12 cellular contexts compared by ENCODE assay signal in genomic region chr7:151695856-151696555, GRCh38.
DNase-seq lines count a peak whose midpoint lies in the region; ATAC-seq, FAIRE-seq and TF ChIP-seq lines count a peak whose summit lies in the region.
"Had no signal": no experiment of that assay in that cellular context is flagged by ENCODE, and none has a peak within 500 bp of the region (broad histone marks: within the 10 kb centered on the region; RNA-seq: fewer than 3 reads in every experiment).

No MANE protein-coding gene starts in this region.

- no peak overlapping the region for H3K4ac ChIP-seq in H9 (ENCODE audit: low read depth, low read length)

- TF ChIP-seq CTCF in H9 (conservative IDR thresholded peaks at IDR 0.05) (no peak), Peyer's patch (IDR thresholded peaks at IDR 0.05) (no peak), right atrium auricular region (IDR thresholded peaks at IDR 0.05) (no peak)

- no peak overlapping the region; the same call in 1 of the 2 replicates for H3K14ac ChIP-seq in H9 (ENCODE audit: insufficient read depth, low read length)

- no peak overlapping the region for H2BK12ac ChIP-seq in H9 (ENCODE audit: insufficient read length, low read depth, low read length)

- H3K56ac ChIP-seq in H9 (ENCODE audit: insufficient read length, low read depth, low read length), result no peak overlapping the region

- no peak overlapping the region for H3K18ac ChIP-seq in H9 (ENCODE audit: insufficient read length, low read depth, low read length)

- H3K23me2 ChIP-seq in H9 (ENCODE audit: insufficient read length, low read depth, low read length, poor library complexity, severe bottlenecking), result no peaks in the 10 kb centered on the region

- H4K5ac ChIP-seq in H9 (ENCODE audit: insufficient read length, low read depth, low read length), result no peak overlapping the region

- no peak overlapping the region for H3K23ac ChIP-seq in H9 (ENCODE audit: insufficient read length, low read depth, low read length)

- no peak overlapping the region for H2BK120ac ChIP-seq in H9 (ENCODE audit: low read depth, low read length, poor library complexity, severe bottlenecking)

- peaks cover 22 to 31% of the 10 kb centered on the region in 2 experiments for H3K4me1 Mint-ChIP-seq in H9

- DNase-seq in H9 (no peak), Peyer's patch (no peak), right atrium auricular region (ENCODE audit: low spot score) (no peak), small intestine (no peak), activated gamma-delta T cell treated with Interleukin-2 at 50 U/mL for 16 hours (no peak)
- no peak for DNase-seq in activated CD4-positive, alpha-beta T cell treated with anti-CD3 and anti-CD28 coated beads for 4 hours
- DNase-seq: activated B cell treated with CpG ODN at 0.5 μM for 24 hours; HCEC 1CT; stimulated activated CD4-positive, alpha-beta T cell treated with anti-CD3 and anti-CD28 coated beads, Interleukin-4, amount 100 ng/mL, for 24 hours had no signal

- H4K91ac ChIP-seq in H9 (ENCODE audit: insufficient read length, low read depth, low read length), result no peak overlapping the region

- H3K27ac Mint-ChIP-seq in H9, result peak overlapping the region; percentile 14 to 87 (median 77); a peak in 2 of 7 replicates
- H3K27ac Mint-ChIP-seq: activated B cell treated with CpG ODN at 0.5 μM for 24 hours; activated T-helper 1 cell treated with anti-CD3 and anti-CD28 coated beads, Interleukin-12 subunit alpha, Interleukin-12 subunit beta, Interleukin-2, Interleukin-4 antibody, amounts not matched to agents 30 ng/mL and 10 ng/mL and 1 ng/mL, durations not matched to agents 14 hours and 24 hours and 36 hours had no signal

- H3K9ac ChIP-seq in H9 (ENCODE audit: extremely low read depth, insufficient read length, low read length), result no peak overlapping the region

- no peaks in the 10 kb centered on the region; the same call in 1 of the 2 replicates for H3K4me1 ChIP-seq in H9 (ENCODE audit: insufficient read depth, low read length)
- peaks cover 0 to 29% (median 7%) of the 10 kb centered on the region in 4 donors for H3K4me1 ChIP-seq in Peyer's patch
- H3K4me1 ChIP-seq in right atrium auricular region, result peaks cover 0 to 75% of the 10 kb centered on the region in 2 donors
- peaks cover 3 to 15% of the 10 kb centered on the region in 2 donors for H3K4me1 ChIP-seq in small intestine (ENCODE audit: control insufficient read depth in 2 of 2, insufficient read depth in 1 of 2, low read depth in 1 of 2, low read length in 1 of 2)

- H2AFZ ChIP-seq in H9 (ENCODE audit: low read length), result no peak overlapping the region

- H3K27me3 ChIP-seq in H9 (ENCODE audit: insufficient read depth, low read length) (no peaks in the 10 kb centered on the region), Peyer's patch (no peaks in the 10 kb centered on the region), right atrium auricular region (no peaks in the 10 kb centered on the region), small intestine (ENCODE audit: control insufficient read depth in 2 of 2, insufficient read depth in 2 of 2, low read length in 2 of 2) (no peaks in the 10 kb centered on the region)

- no peak overlapping the region for H4K8ac ChIP-seq in H9 (replicated peaks; ENCODE audit: insufficient read length, low read depth, low read length)

- H4K20me1 ChIP-seq in H9 (ENCODE audit: control insufficient read depth, insufficient read depth, insufficient read length), result no peaks in the 10 kb centered on the region

- no CpG with 5 or more reads among the region's 26 CpGs for WGBS in H9 (ENCODE audit: extremely low coverage, insufficient read length, low lambda C conversion rate)
- 33 to 77% (median 46%) methylated on average over 26 of the region's 26 CpGs for WGBS in small intestine, 3 donors

- H3K4me2 ChIP-seq in H9 (ENCODE audit: insufficient read depth, insufficient read length, low read length), result no peak overlapping the region

- H3K9me3 ChIP-seq in H9 (ENCODE audit: control insufficient read depth, low read depth, low read length) (no peaks in the 10 kb centered on the region), Peyer's patch (no peaks in the 10 kb centered on the region), right atrium auricular region (no peaks in the 10 kb centered on the region), small intestine (ENCODE audit: control insufficient read depth, low read depth) (no peaks in the 10 kb centered on the region)

- no peak for FAIRE-seq in small intestine (lab: Jason Lieb, UNC)

- no peak overlapping the region for H3T11ph ChIP-seq in H9 (ENCODE audit: low read length)

- H3K27ac ChIP-seq in H9 (ENCODE audit: insufficient read length, low read depth, low read length) (no peak overlapping the region), Peyer's patch (peak overlapping the region in 3 of 4 donors; percentile 76 to 95 (median 83)), right atrium auricular region (peak overlapping the region; percentile 87 to 89), small intestine (ENCODE audit: low read depth in 1 of 2, low read length in 1 of 2) (peak overlapping the region; percentile 61 to 97)

- no peak overlapping the region for H2AK5ac ChIP-seq in H9 (ENCODE audit: insufficient read length, low read length)

- H2BK5ac ChIP-seq in H9 (ENCODE audit: insufficient read length, low read length), result no peak overlapping the region

- H3K27me3 Mint-ChIP-seq in H9 (ENCODE audit: low read depth), result no peaks in the 10 kb centered on the region; the same call in 1 of the 2 replicates
- H3K27me3 Mint-ChIP-seq: activated B cell treated with CpG ODN at 0.5 μM for 24 hours had no signal

- H3K36me3 ChIP-seq in Peyer's patch (no peaks in the 10 kb centered on the region), right atrium auricular region (no peaks in the 10 kb centered on the region), small intestine (ENCODE audit: control insufficient read depth in 2 of 2, insufficient read depth in 2 of 2, low read length in 2 of 2) (no peaks in the 10 kb centered on the region)

- no peak for TF ChIP-seq POLR2A in Peyer's patch (IDR thresholded peaks at IDR 0.05)

- no peaks in the 10 kb centered on the region for H3K79me1 ChIP-seq in H9 (ENCODE audit: insufficient read depth, low read depth, low read length, poor library complexity, severe bottlenecking)

- no peaks in the 10 kb centered on the region for H3K36me3 Mint-ChIP-seq in H9 (ENCODE audit: insufficient read depth in 1 of 3, low read depth in 3 of 3)

- no peak overlapping the region for H3K4me3 ChIP-seq in Peyer's patch
- H3K4me3 ChIP-seq in right atrium auricular region, result no peak overlapping the region
- no peak overlapping the region for H3K4me3 ChIP-seq in small intestine (ENCODE audit: low read depth in 1 of 2, low read length in 2 of 2)

- no peak overlapping the region for H2BK15ac ChIP-seq in H9 (ENCODE audit: low read depth, low read length)

- no peak overlapping the region for H3K4me3 Mint-ChIP-seq in H9
- H3K4me3 Mint-ChIP-seq: activated B cell treated with CpG ODN at 0.5 μM for 24 hours; activated T-helper 1 cell treated with anti-CD3 and anti-CD28 coated beads, Interleukin-12 subunit alpha, Interleukin-12 subunit beta, Interleukin-2, Interleukin-4 antibody, amounts not matched to agents 30 ng/mL and 10 ng/mL and 1 ng/mL, durations not matched to agents 14 hours and 24 hours and 36 hours had no signal

- H3K79me2 ChIP-seq in H9 (ENCODE audit: insufficient read depth, low read length), result no peaks in the 10 kb centered on the region

- H2BK20ac ChIP-seq in H9 (ENCODE audit: low read depth, low read length, poor library complexity, severe bottlenecking), result no peak overlapping the region

- no peak for ATAC-seq in HG02642 (IDR thresholded peaks at IDR 0.05; ENCODE audit: poor library complexity, unreplicated experiment)
- no peak for ATAC-seq in GM21529 (IDR thresholded peaks at IDR 0.05; ENCODE audit: unreplicated experiment)

- no peaks in the 10 kb centered on the region; a peak in 1 of 5 replicates for H3K9me3 Mint-ChIP-seq in H9
- H3K9me3 Mint-ChIP-seq: activated B cell treated with CpG ODN at 0.5 μM for 24 hours; activated T-helper 1 cell treated with anti-CD3 and anti-CD28 coated beads, Interleukin-12 subunit alpha, Interleukin-12 subunit beta, Interleukin-2, Interleukin-4 antibody, amounts not matched to agents 30 ng/mL and 10 ng/mL and 1 ng/mL, durations not matched to agents 14 hours and 24 hours and 36 hours had no signal
